ENCODE assay signal across 8 cellular contexts in the genomic region with DNA sequence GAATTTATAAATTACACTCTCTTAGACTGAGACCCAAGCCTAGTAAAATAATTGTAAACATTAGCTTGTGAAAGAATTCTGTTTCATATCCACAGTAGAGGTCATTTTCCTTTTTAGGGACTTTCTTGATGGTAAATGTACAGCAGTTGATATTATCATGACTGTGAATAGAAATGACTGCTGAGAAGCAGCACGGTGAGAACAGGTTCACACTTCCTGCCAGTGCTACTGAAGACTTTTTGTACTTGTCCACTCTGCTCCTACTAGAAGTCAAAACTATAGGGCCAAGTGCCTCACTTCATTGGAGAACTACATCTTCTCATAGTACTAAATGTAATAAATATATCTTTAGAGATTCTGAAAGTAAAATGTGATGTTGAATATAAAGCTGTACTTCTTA.
DNase-seq lines count a peak whose midpoint lies in the region; ATAC-seq and TF ChIP-seq lines count a peak whose summit lies in the region.
"Not testable (repeated sequence)": the region's sequence is repeated elsewhere in the genome, so short reads cannot be mapped to it uniquely, and the experiment has no call there.

No MANE protein-coding gene starts in this region.

- DNase-seq in sigmoid colon, result not testable (repeated sequence)

- peak; percentile 72 for ATAC-seq in GM18511 (IDR thresholded peaks at IDR 0.05; ENCODE audit: unreplicated experiment)
- peak; percentile 55 for ATAC-seq in GM19324 (IDR thresholded peaks at IDR 0.05; ENCODE audit: low FRiP score, unreplicated experiment)
- peak; percentile 52 for ATAC-seq in GM21447 (IDR thresholded peaks at IDR 0.05; ENCODE audit: unreplicated experiment)
- peak; percentile 44 for ATAC-seq in HG02623 (IDR thresholded peaks at IDR 0.05; ENCODE audit: unreplicated experiment)
- ATAC-seq in HG03064 (IDR thresholded peaks at IDR 0.05; ENCODE audit: low read depth, unreplicated experiment), result peak; percentile 64
- ATAC-seq in HG03457 (IDR thresholded peaks at IDR 0.05; ENCODE audit: unreplicated experiment), result peak; percentile 72

- TF ChIP-seq POLR2A in sigmoid colon (IDR thresholded peaks at IDR 0.05), result not testable (repeated sequence)

- not testable (repeated sequence) for H3K27me3 ChIP-seq in OCI-LY3 (ENCODE audit: low read depth, low read length); sigmoid colon

- not testable (repeated sequence) for H3K4me3 ChIP-seq in OCI-LY3 (ENCODE audit: low read length); sigmoid colon

- 17 to 43% methylated on average over 1 of the region's 1 CpG for WGBS in sigmoid colon, 2 donors

- H3K4me2 ChIP-seq in OCI-LY3 (ENCODE audit: low read length), result peak overlapping the region; percentile 46

- H3K9ac ChIP-seq in OCI-LY3 (ENCODE audit: low read length), result 0 out of 2 replicates have a peak overlapping the region, but pooled peaks have one; percentile 17

- intact Hi-C loops in sigmoid colon (cut with DNase I), result not testable (repeated sequence)

- H3K4me1 ChIP-seq in OCI-LY3 (ENCODE audit: low read length) (peaks cover 49% of the 10 kb centered on the region), sigmoid colon (peaks cover 0 to 24% (median 9%) of the 10 kb centered on the region in 4 donors)

- H3K36me3 ChIP-seq in OCI-LY3 (replicated peaks; ENCODE audit: low read depth, low read length); sigmoid colon: not testable (repeated sequence)

- not testable (repeated sequence) for H3K9me3 ChIP-seq in OCI-LY3 (ENCODE audit: insufficient read depth, low read length); sigmoid colon

- H3K79me2 ChIP-seq in OCI-LY3 (ENCODE audit: low read length), result not testable (repeated sequence)

- not testable (repeated sequence) for TF ChIP-seq EP300 in sigmoid colon (IDR thresholded peaks at IDR 0.05)

- TF ChIP-seq CTCF in OCI-LY3 (IDR thresholded peaks at IDR 0.05; ENCODE audit: low read depth, low read length); sigmoid colon (IDR thresholded peaks at IDR 0.05): not testable (repeated sequence)

- not testable (repeated sequence) for H3K27ac ChIP-seq in OCI-LY3 (ENCODE audit: low read length)
- H3K27ac ChIP-seq in sigmoid colon, result peak overlapping the region in 3 of 4 donors; percentile 9 to 55 (median 46)

- not testable (repeated sequence) for H4K20me1 ChIP-seq in OCI-LY3 (ENCODE audit: insufficient read depth, low read length)

- 0 out of 2 replicates have a peak overlapping the region, but pooled peaks have one; percentile 57 for H2AFZ ChIP-seq in OCI-LY3 (ENCODE audit: low read depth, low read length)
